15 cellular contexts compared by ENCODE assay signal in genomic region chr5:92969191-92969780, GRCh38.
DNase-seq lines count a peak whose midpoint lies in the region; ATAC-seq and TF ChIP-seq lines count a peak whose summit lies in the region.
"Had no signal": no experiment of that assay in that cellular context is flagged by ENCODE, and none has a peak within 500 bp of the region (broad histone marks: within the 10 kb centered on the region; RNA-seq: fewer than 3 reads in every experiment).

No MANE protein-coding gene starts in this region.

- no peaks in the 10 kb centered on the region for H3K36me3 ChIP-seq in IMR-90 (ENCODE audit: control insufficient read depth, insufficient read depth, low read length)
- H3K36me3 ChIP-seq: Peyer's patch had no signal

- peak overlapping the region; percentile 56 for H3K14ac ChIP-seq in IMR-90 (replicated peaks; ENCODE audit: low read depth, low read length)

- H3K27me3 ChIP-seq in IMR-90 (ENCODE audit: control insufficient read depth, insufficient read depth, low read length) (no peaks in the 10 kb centered on the region), layer of hippocampus (ENCODE audit: control insufficient read depth, insufficient read depth, low read length) (no peaks in the 10 kb centered on the region)
- H3K27me3 ChIP-seq: Peyer's patch had no signal

- TF ChIP-seq POLR2A in IMR-90 (IDR thresholded peaks at IDR 0.05; ENCODE audit: low read depth, low read length) = no peak

- DNase-seq in IMR-90 (no peak), superior temporal gyrus (ENCODE audit: extremely low spot score) (peak; percentile 72), epidermal melanocyte (ENCODE audit: insufficient read length, low spot score) (no peak)
- no peak for DNase-seq in activated naive CD4-positive, alpha-beta T cell treated with anti-CD3 and anti-CD28 coated beads, Interleukin-2, amount 50 U/mL, for 16 hours
- no peak for DNase-seq in NK-92 treated with Interleukin-12 subunit alpha and Interleukin-12 subunit beta, amount 100 ng/mL, for 24 hours (lab: John Stamatoyannopoulos, UW)
- DNase-seq: ACHN; CD4-positive, CD25-positive, alpha-beta regulatory T cell; DMS79; NCI-H146; NCI-H2081 treated with DMSO at 0.1 percent for 48 hours; Peyer's patch; Right ventricle myocardium superior had no signal

- no peak overlapping the region for H2BK5ac ChIP-seq in IMR-90 (ENCODE audit: low read depth, low read length, poor library complexity, severe bottlenecking)

- H2AK9ac ChIP-seq in IMR-90 (replicated peaks; ENCODE audit: low read depth, low read length, poor library complexity) = no peak overlapping the region

- no peak overlapping the region for H3K23ac ChIP-seq in IMR-90 (ENCODE audit: low read depth, low read length)

- WGBS in IMR-90 (ENCODE audit: extremely low coverage in 2 of 2, insufficient read length in 1 of 2), 2 experiments = 100% methylated on average over 1 of the region's 5 CpGs; no CpG with 5 or more reads in 1 of the 2 experiments

- no peak overlapping the region for H3K4ac ChIP-seq in IMR-90 (ENCODE audit: low read depth, low read length)

- no peak overlapping the region for H3K4me2 ChIP-seq in IMR-90 (ENCODE audit: low read depth, low read length)

- TF ChIP-seq RAD21 in IMR-90 (IDR thresholded peaks at IDR 0.05; ENCODE audit: low read length) = no peak

- no peak overlapping the region for H2BK15ac ChIP-seq in IMR-90 (ENCODE audit: low read depth, low read length)

- no TSS peak for BruUV-seq in IMR-90 (replicated peaks; lab: Mats Ljungman, UMichigan)

- H2AFZ ChIP-seq in IMR-90 (replicated peaks; ENCODE audit: low read length, poor library complexity) = no peak overlapping the region

- H2BK20ac ChIP-seq in IMR-90 (ENCODE audit: low read depth, low read length) = peak overlapping the region; percentile 27; the same call in 1 of the 2 replicates

- no peak overlapping the region for H4K8ac ChIP-seq in IMR-90 (ENCODE audit: low read depth in 2 of 2, low read length in 2 of 2)

- H3K4me3 ChIP-seq in IMR-90 (ENCODE audit: insufficient read depth, low read depth, low read length) = no peak overlapping the region
- H3K4me3 ChIP-seq: Peyer's patch had no signal

- H3K56ac ChIP-seq in IMR-90 (ENCODE audit: extremely low read depth, insufficient read depth, low read length) = no peak overlapping the region

- POLR2A ChIA-PET in IMR-90 (lab: Charles Lee; ENCODE audit: unreplicated experiment) = no interaction called here

- CTCF ChIA-PET in IMR-90 (lab: Yijun Ruan, JAX) = no interaction called here

- no peak for ATAC-seq in IMR-90 (ENCODE audit: low read depth)
- ATAC-seq: HCT116 had no signal

- no peak overlapping the region for H3K27ac ChIP-seq in IMR-90 (ENCODE audit: insufficient read depth, low read length)
- peak overlapping the region; percentile 64 for H3K27ac ChIP-seq in angular gyrus (ENCODE audit: low read depth, low read length)
- peak overlapping the region; percentile 83 for H3K27ac ChIP-seq in layer of hippocampus (ENCODE audit: low read depth, low read length)
- H3K27ac ChIP-seq: Peyer's patch had no signal

- no peak overlapping the region for H4K91ac ChIP-seq in IMR-90 (ENCODE audit: insufficient read depth, low read depth, low read length)

- H2BK120ac ChIP-seq in IMR-90 (ENCODE audit: low read depth, low read length) = peak overlapping the region; percentile 30; the same call in 1 of the 2 replicates

- H3K79me1 ChIP-seq in IMR-90 (ENCODE audit: low read depth in 1 of 2, low read length in 2 of 2) = no peaks in the 10 kb centered on the region

- H3K9ac ChIP-seq in IMR-90 (ENCODE audit: low read depth, low read length) = no peak overlapping the region

- H2AK5ac ChIP-seq in IMR-90 (ENCODE audit: low read depth, low read length) = no peak overlapping the region

- H3K9me1 ChIP-seq in IMR-90 (ENCODE audit: insufficient read depth, low read length) = no peaks in the 10 kb centered on the region

- 0 out of 2 replicates have a peak, but pooled peaks cover 2% of the 10 kb centered on the region for H3K4me1 ChIP-seq in IMR-90 (ENCODE audit: control insufficient read depth, insufficient read depth, low read length)
- H3K4me1 ChIP-seq: Peyer's patch had no signal

- peak overlapping the region; percentile 3; the same call in 1 of the 2 replicates for H3K18ac ChIP-seq in IMR-90 (ENCODE audit: low read depth, low read length)

- dilution Hi-C loops in IMR-90 (cut with HindIII; ENCODE audit: low sequenced_read_pairs, unreplicated experiment) = no loop called here

- H4K20me1 ChIP-seq in IMR-90 (ENCODE audit: insufficient read depth, low read length) = no peaks in the 10 kb centered on the region

- in situ Hi-C loops in IMR-90 (cut with MboI; ENCODE audit: low sequenced_read_pairs) = no loop called here

- H4K5ac ChIP-seq in IMR-90 (ENCODE audit: low read depth, low read length) = no peak overlapping the region

- H3K9me3 ChIP-seq in IMR-90 (ENCODE audit: control insufficient read depth, insufficient read depth, low read length) = no peaks in the 10 kb centered on the region
- H3K9me3 ChIP-seq: Peyer's patch had no signal

- intact Hi-C loops in IMR-90 (cut with micrococcal nuclease) = no loop called here

- TF ChIP-seq CTCF in IMR-90 (conservative IDR thresholded peaks at IDR 0.05; ENCODE audit: low read depth, low read length) = no peak

TF ChIP-seq in IMR-90, 13 proteins besides CTCF, POLR2A, EP300 and RAD21:
- TF ChIP-seq CHD1 (IDR thresholded peaks at IDR 0.05; ENCODE audit: low read depth, low read length) (no peak), MXI1 (IDR thresholded peaks at IDR 0.05; ENCODE audit: borderline replicate concordance, low read depth, low read length) (no peak), NFE2L2 (IDR thresholded peaks at IDR 0.05; ENCODE audit: low read depth, low read length) (no peak), BHLHE40 (IDR thresholded peaks at IDR 0.05; ENCODE audit: low read depth, low read length) (no peak), CEBPB (IDR thresholded peaks at IDR 0.05; ENCODE audit: low read depth, low read length) (no peak), USF2 (IDR thresholded peaks at IDR 0.05; ENCODE audit: low read depth, low read length) (no peak), MAZ (IDR thresholded peaks at IDR 0.05; ENCODE audit: borderline replicate concordance, low read depth, low read length) (no peak), RFX5 (IDR thresholded peaks at IDR 0.05; ENCODE audit: low read depth, low read length) (no peak), RCOR1 (IDR thresholded peaks at IDR 0.05; ENCODE audit: insufficient replicate concordance, low read length) (no peak), FOS (IDR thresholded peaks at IDR 0.05; ENCODE audit: low read depth, low read length) (no peak), MAFK (IDR thresholded peaks at IDR 0.05; ENCODE audit: low read depth, low read length) (no peak), SMC3 (IDR thresholded peaks at IDR 0.05; ENCODE audit: low read depth, low read length) (no peak)
- TF ChIP-seq, protein P1, sequence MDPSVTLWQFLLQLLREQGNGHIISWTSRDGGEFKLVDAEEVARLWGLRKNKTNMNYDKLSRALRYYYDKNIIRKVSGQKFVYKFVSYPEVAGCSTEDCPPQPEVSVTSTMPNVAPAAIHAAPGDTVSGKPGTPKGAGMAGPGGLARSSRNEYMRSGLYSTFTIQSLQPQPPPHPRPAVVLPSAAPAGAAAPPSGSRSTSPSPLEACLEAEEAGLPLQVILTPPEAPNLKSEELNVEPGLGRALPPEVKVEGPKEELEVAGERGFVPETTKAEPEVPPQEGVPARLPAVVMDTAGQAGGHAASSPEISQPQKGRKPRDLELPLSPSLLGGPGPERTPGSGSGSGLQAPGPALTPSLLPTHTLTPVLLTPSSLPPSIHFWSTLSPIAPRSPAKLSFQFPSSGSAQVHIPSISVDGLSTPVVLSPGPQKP (IDR thresholded peaks at IDR 0.05; ENCODE audit: borderline replicate concordance, low read depth, low read length) = no peak
